9 cellular contexts compared by ENCODE assay signal in genomic region chr2:75200140-75200985, GRCh38.
DNase-seq lines count a peak whose midpoint lies in the region; ATAC-seq lines count a peak whose summit lies in the region.
"Had no signal": no experiment of that assay in that cellular context is flagged by ENCODE, and none has a peak within 500 bp of the region (broad histone marks: within the 10 kb centered on the region; RNA-seq: fewer than 3 reads in every experiment).

No MANE protein-coding gene starts in this region.

- H3K9me3 Mint-ChIP-seq in stimulated activated naive CD8-positive, alpha-beta T cell treated with anti-CD3 and anti-CD28 coated beads, Interleukin-15, Interleukin-2, amounts not matched to agents 100 ng/mL and 50 ng/mL, for 24 hours = peaks cover 4% of the 10 kb centered on the region

- peak; percentile 27 to 47 for DNase-seq in NCI-H524 (lab: John Stamatoyannopoulos, UW)
- DNase-seq in NCI-H524 treated with DMSO at 0.1 percent for 48 hours (lab: John Stamatoyannopoulos, UW) = no peak
- peak; percentile 72 for DNase-seq in NCI-H2171 treated with DMSO at 0.1 percent for 48 hours (lab: John Stamatoyannopoulos, UW)
- DNase-seq in cerebellar cortex (ENCODE audit: low spot score) = peak; percentile 36
- DNase-seq in kidney tubule cell (ENCODE audit: low spot score) = peak; percentile 34

- no peaks in the 10 kb centered on the region for H3K36me3 Mint-ChIP-seq in stimulated activated naive CD8-positive, alpha-beta T cell treated with anti-CD3 and anti-CD28 coated beads, Interleukin-15, Interleukin-2, amounts not matched to agents 100 ng/mL and 50 ng/mL, for 24 hours (ENCODE audit: low read depth)
- H3K36me3 Mint-ChIP-seq: CD4-positive, CD25-positive, alpha-beta regulatory T cell had no signal

- peaks cover 9% of the 10 kb centered on the region for H3K4me1 Mint-ChIP-seq in stimulated activated naive CD8-positive, alpha-beta T cell treated with anti-CD3 and anti-CD28 coated beads, Interleukin-15, Interleukin-2, amounts not matched to agents 100 ng/mL and 50 ng/mL, for 24 hours (ENCODE audit: low read depth)

- peaks cover 64% of the 10 kb centered on the region for H3K27me3 Mint-ChIP-seq in stimulated activated naive CD8-positive, alpha-beta T cell treated with anti-CD3 and anti-CD28 coated beads, Interleukin-15, Interleukin-2, amounts not matched to agents 100 ng/mL and 50 ng/mL, for 24 hours

- ATAC-seq in HG02970 (IDR thresholded peaks at IDR 0.05; ENCODE audit: low FRiP score, unreplicated experiment) (no peak), HG03378 (IDR thresholded peaks at IDR 0.05; ENCODE audit: unreplicated experiment) (no peak)

- peak overlapping the region; percentile 67 for H3K4me3 Mint-ChIP-seq in stimulated activated naive CD8-positive, alpha-beta T cell treated with anti-CD3 and anti-CD28 coated beads, Interleukin-15, Interleukin-2, amounts not matched to agents 100 ng/mL and 50 ng/mL, for 24 hours

- no peak overlapping the region for H3K27ac Mint-ChIP-seq in stimulated activated naive CD8-positive, alpha-beta T cell treated with anti-CD3 and anti-CD28 coated beads, Interleukin-15, Interleukin-2, amounts not matched to agents 100 ng/mL and 50 ng/mL, for 24 hours
- H3K27ac Mint-ChIP-seq: CD4-positive, CD25-positive, alpha-beta regulatory T cell had no signal
